In the genomic region with DNA sequence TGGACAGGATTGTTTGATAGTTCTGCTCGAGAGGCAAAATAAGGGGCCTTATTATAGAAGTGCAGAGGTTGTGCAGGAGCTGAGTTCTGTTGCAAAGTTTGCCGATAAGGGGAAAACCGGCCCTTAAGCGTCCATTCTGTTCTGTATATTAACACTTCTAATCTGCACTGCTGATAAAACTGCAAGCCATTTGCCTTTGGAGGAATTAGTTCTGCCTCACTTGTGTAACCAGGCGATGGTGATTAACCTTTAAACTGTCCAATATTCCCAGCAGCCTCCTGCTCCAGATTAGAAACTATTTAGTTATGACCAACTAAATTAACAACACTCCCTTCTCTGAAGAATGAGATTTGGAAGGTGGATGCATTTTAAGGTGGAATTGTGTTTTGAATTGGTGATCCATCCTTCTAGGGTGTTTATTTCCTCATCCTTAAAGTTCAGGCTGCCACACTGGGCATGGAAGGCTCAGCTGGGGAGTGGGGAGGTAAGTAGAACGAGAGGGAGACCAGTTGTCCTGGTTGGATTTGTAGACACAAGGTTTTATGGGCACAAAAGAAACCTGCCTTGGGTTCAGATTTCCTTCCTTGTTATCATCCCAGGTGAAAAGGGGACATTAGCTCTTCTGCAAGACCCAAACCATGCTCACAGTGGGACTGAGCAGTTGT, we compare ENCODE assay signal across 1 cellular context.
TF ChIP-seq lines count a peak whose summit lies in the region.

No MANE protein-coding gene starts in this region.

TF ChIP-seq in GM23338, 12 proteins besides CTCF, POLR2A, EP300 and RAD21 (continued from another document):
- TF ChIP-seq, protein P1, sequence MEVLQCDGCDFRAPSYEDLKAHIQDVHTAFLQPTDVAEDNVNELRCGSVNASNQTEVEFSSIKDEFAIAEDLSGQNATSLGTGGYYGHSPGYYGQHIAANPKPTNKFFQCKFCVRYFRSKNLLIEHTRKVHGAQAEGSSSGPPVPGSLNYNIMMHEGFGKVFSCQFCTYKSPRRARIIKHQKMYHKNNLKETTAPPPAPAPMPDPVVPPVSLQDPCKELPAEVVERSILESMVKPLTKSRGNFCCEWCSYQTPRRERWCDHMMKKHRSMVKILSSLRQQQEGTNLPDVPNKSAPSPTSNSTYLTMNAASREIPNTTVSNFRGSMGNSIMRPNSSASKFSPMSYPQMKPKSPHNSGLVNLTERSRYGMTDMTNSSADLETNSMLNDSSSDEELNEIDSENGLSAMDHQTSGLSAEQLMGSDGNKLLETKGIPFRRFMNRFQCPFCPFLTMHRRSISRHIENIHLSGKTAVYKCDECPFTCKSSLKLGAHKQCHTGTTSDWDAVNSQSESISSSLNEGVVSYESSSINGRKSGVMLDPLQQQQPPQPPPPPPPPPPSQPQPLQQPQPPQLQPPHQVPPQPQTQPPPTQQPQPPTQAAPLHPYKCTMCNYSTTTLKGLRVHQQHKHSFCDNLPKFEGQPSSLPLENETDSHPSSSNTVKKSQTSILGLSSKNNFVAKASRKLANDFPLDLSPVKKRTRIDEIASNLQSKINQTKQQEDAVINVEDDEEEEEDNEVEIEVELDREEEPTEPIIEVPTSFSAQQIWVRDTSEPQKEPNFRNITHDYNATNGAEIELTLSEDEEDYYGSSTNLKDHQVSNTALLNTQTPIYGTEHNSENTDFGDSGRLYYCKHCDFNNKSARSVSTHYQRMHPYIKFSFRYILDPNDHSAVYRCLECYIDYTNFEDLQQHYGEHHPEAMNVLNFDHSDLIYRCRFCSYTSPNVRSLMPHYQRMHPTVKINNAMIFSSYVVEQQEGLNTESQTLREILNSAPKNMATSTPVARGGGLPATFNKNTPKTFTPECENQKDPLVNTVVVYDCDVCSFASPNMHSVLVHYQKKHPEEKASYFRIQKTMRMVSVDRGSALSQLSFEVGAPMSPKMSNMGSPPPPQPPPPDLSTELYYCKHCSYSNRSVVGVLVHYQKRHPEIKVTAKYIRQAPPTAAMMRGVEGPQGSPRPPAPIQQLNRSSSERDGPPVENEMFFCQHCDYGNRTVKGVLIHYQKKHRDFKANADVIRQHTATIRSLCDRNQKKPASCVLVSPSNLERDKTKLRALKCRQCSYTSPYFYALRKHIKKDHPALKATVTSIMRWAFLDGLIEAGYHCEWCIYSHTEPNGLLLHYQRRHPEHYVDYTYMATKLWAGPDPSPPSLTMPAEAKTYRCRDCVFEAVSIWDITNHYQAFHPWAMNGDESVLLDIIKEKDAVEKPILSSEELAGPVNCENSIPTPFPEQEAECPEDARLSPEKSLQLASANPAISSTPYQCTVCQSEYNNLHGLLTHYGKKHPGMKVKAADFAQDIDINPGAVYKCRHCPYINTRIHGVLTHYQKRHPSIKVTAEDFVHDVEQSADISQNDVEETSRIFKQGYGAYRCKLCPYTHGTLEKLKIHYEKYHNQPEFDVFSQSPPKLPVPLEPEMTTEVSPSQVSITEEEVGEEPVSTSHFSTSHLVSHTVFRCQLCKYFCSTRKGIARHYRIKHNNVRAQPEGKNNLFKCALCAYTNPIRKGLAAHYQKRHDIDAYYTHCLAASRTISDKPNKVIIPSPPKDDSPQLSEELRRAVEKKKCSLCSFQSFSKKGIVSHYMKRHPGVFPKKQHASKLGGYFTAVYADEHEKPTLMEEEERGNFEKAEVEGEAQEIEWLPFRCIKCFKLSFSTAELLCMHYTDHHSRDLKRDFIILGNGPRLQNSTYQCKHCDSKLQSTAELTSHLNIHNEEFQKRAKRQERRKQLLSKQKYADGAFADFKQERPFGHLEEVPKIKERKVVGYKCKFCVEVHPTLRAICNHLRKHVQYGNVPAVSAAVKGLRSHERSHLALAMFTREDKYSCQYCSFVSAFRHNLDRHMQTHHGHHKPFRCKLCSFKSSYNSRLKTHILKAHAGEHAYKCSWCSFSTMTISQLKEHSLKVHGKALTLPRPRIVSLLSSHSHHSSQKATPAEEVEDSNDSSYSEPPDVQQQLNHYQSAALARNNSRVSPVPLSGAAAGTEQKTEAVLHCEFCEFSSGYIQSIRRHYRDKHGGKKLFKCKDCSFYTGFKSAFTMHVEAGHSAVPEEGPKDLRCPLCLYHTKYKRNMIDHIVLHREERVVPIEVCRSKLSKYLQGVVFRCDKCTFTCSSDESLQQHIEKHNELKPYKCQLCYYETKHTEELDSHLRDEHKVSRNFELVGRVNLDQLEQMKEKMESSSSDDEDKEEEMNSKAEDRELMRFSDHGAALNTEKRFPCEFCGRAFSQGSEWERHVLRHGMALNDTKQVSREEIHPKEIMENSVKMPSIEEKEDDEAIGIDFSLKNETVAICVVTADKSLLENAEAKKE (CRISPR knock-in tag; IDR thresholded peaks at IDR 0.05), result no peak
